ENCODE assay signal across 8 cellular contexts in genomic region chr6:32796848-32797776, GRCh38. TPM values are rescaled to one million over a fixed set of nuclear protein-coding genes. Genes with fewer than 3 reads are reported as not detected.
DNase-seq lines count a peak whose midpoint lies in the region; ATAC-seq and TF ChIP-seq lines count a peak whose summit lies in the region.

No MANE protein-coding gene starts in this region.

- peak; percentile 71 for TF ChIP-seq CTCF in kidney epithelial cell (IDR thresholded peaks at IDR 0.05; ENCODE audit: insufficient read depth, low read length, poor library complexity, severe bottlenecking)

- H3K4me3 ChIP-seq in kidney epithelial cell (ENCODE audit: low read depth, low read length), result peak overlapping the region; percentile 8

- peak; percentile 76 for DNase-seq in NCI-H82 (lab: John Stamatoyannopoulos, UW)
- DNase-seq in NCI-H82 treated with DMSO at 0.1 percent for 48 hours (lab: John Stamatoyannopoulos, UW; ENCODE audit: unreplicated experiment), result no peak
- peak; percentile 5 for DNase-seq in NCI-H1694 treated with DMSO at 0.1 percent for 48 hours (lab: John Stamatoyannopoulos, UW)
- DNase-seq in cerebellar cortex (ENCODE audit: low spot score), result peak; percentile 62
- no peak for DNase-seq in kidney epithelial cell (ENCODE audit: low read depth)
- DNase-seq in stimulated activated CD4-positive, alpha-beta T cell treated with anti-CD3 and anti-CD28 coated beads, Interleukin-1b, Interleukin-23, amount 100 ng/mL, for 1 hour (ENCODE audit: low read depth in 2 of 2), result peak; percentile 48 to 81

- H3K36me3 ChIP-seq in kidney epithelial cell (ENCODE audit: control insufficient read depth, insufficient read depth, low read length), result no peaks in the 10 kb centered on the region

- peak; percentile 58 to 69 for ATAC-seq in activated CD4-positive, CD25-positive, alpha-beta regulatory T cell treated with anti-CD3 and anti-CD28 coated beads, Interleukin-2, amount 50 U/mL, for 24 hours
- ATAC-seq in HG03521 (IDR thresholded peaks at IDR 0.05; ENCODE audit: unreplicated experiment), result no peak

- H3K27me3 ChIP-seq in kidney epithelial cell (ENCODE audit: control insufficient read depth, insufficient read depth, low read length), result peaks cover 13% of the 10 kb centered on the region

RNA-seq across cellular contexts. Expression of gene HLA-DOB, which starts 19.7 kb away (rescaled TPM):
- total RNA-seq in kidney epithelial cell, result not detected in 2 replicates

RNA-seq across cellular contexts. Expression of gene HLA-DQB2, which starts 33.8 kb away (rescaled TPM):
- total RNA-seq in kidney epithelial cell, result not detected in 2 replicates

RNA-seq across cellular contexts. Expression of gene TAP2, which starts 41.4 kb away (rescaled TPM):
- total RNA-seq in kidney epithelial cell, result 22.5 and 22.7 TPM in 2 replicates

RNA-seq across cellular contexts. Expression of gene PSMB8, which starts 46.7 kb away (rescaled TPM):
- total RNA-seq in kidney epithelial cell, result 62.8 and 84.1 TPM in 2 replicates

RNA-seq across cellular contexts. Expression of gene HLA-DQA2, which starts 55.9 kb away (rescaled TPM):
- total RNA-seq in kidney epithelial cell, result not detected in 2 replicates

Comparison
In these comparisons a context has a peak if more than half of its experiments do, and no peak if none do; other contexts are left out.
1. DNase-seq: peak in NCI-H82 (single experiment), NCI-H1694 treated with DMSO at 0.1 percent for 48 hours (single experiment), cerebellar cortex (single experiment) and stimulated activated CD4-positive, alpha-beta T cell treated with anti-CD3 and anti-CD28 coated beads, Interleukin-1b, Interleukin-23, amount 100 ng/mL, for 1 hour (2 of 2); none in NCI-H82 treated with DMSO at 0.1 percent for 48 hours (single experiment) and kidney epithelial cell (single experiment).